In the genomic region with DNA sequence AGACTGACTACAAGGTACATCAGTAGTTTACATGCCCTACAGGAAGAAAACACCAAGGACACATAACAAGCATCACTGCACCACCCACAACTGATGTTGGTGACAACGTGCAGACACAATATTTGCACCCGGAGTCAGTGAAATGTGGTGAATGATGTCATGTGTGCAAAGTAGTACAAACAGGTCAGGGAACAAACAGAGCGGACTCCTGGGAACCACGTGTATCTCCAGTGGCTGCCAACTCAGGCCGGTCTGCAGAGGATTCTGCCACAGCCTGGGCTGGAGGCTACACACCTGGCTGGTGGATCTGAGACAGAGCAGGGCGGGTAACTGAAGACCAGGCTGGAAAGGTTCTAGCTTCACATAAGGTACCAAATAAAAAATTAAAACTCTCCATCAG, we compare ENCODE assay signal across 20 cellular contexts.
"Had no signal": no experiment of that assay in that cellular context is flagged by ENCODE, and none has a peak within 500 bp of the region (broad histone marks: within the 10 kb centered on the region; RNA-seq: fewer than 3 reads in every experiment).

No MANE protein-coding gene starts in this region.

- DNase-seq: activated CD8-positive, alpha-beta memory T cell treated with anti-CD3 and anti-CD28 coated beads for 24 hours; activated CD8-positive, alpha-beta memory T cell treated with anti-CD3 and anti-CD28 coated beads, Interleukin-2, amount 50 U/mL, for 4 hours; activated T-cell treated with anti-CD3 and anti-CD28 coated beads, Interleukin-2, amount 50 U/mL, for 24 hours; cerebellar nuclear complex; gastrocnemius medialis; hippocampal formation; mesenchymal stem cell; spleen; stimulated activated CD4-positive, alpha-beta T cell treated with anti-CD3 and anti-CD28 coated beads, Interleukin-4, amount 100 ng/mL, for 1 hour; stimulated activated naive CD4-positive, alpha-beta T cell; WERI-Rb-1 had no signal

- H3K4me3 ChIP-seq: adrenal gland, coronary artery, esophagus muscularis mucosa, gastrocnemius medialis, spleen, thoracic aorta, vagina had no signal

- H3K4me1 ChIP-seq: esophagus muscularis mucosa, vagina had no signal

- H3K27ac ChIP-seq: adrenal gland, coronary artery, esophagus muscularis mucosa, gastrocnemius medialis, thoracic aorta, vagina, WERI-Rb-1 had no signal

- H3K27me3 ChIP-seq: adrenal gland, esophagus muscularis mucosa, gastrocnemius medialis, vagina had no signal

- FAIRE-seq: astrocyte, bronchial epithelial cell, TTC549 had no signal

- ATAC-seq: activated T-helper 17 cell treated with anti-CD3 and anti-CD28 coated beads, Interleukin-2, amount 50 U/mL, for 72 hours had no signal

- H3K9me3 ChIP-seq: adrenal gland, esophagus muscularis mucosa, gastrocnemius medialis, spleen, thoracic aorta, vagina had no signal

- H3K36me3 ChIP-seq: adrenal gland, esophagus muscularis mucosa, gastrocnemius medialis, spleen, thoracic aorta, vagina, WERI-Rb-1 had no signal
